23 cellular contexts compared by ENCODE assay signal in genomic region chr3:169120928-169121327, GRCh38.
"Had no signal": no experiment of that assay in that cellular context is flagged by ENCODE, and none has a peak within 500 bp of the region (broad histone marks: within the 10 kb centered on the region; RNA-seq: fewer than 3 reads in every experiment).

No MANE protein-coding gene starts in this region.

- H3K4me1 ChIP-seq: foreskin keratinocyte, psoas muscle, sigmoid colon, testis, tibial artery had no signal

- H3K27me3 ChIP-seq: esophagus muscularis mucosa, foreskin keratinocyte, sigmoid colon, testis, tibial artery had no signal

- ATAC-seq: foreskin keratinocyte; naive thymus-derived CD4-positive, alpha-beta T cell; psoas muscle; right cardiac atrium; stimulated activated effector memory CD8-positive, alpha-beta T cell treated with anti-CD3 and anti-CD28 coated beads, Interleukin-12 subunit alpha, Interleukin-12 subunit beta, amount 100 ng/mL, for 72 hours had no signal

- H3K9me3 ChIP-seq: esophagus muscularis mucosa, psoas muscle, sigmoid colon, testis, tibial artery had no signal

- DNase-seq: dermis blood vessel endothelial cell; effector memory CD4-positive, alpha-beta T cell; foreskin keratinocyte; glutamatergic neuron; hypothalamus; immature natural killer cell; islet precursor cell; mesendoderm; midbrain; naive thymus-derived CD4-positive, alpha-beta T cell; nucleus accumbens; psoas muscle; right cardiac atrium; sigmoid colon; stimulated activated CD4-positive, alpha-beta T cell treated with anti-CD3 and anti-CD28 coated beads, Interleukin-2, amount 100 ng/mL, for 24 hours; stimulated activated CD4-positive, alpha-beta T cell treated with anti-CD3 and anti-CD28 coated beads, Interleukin-4, amount 100 ng/mL, for 24 hours; stimulated activated naive CD4-positive, alpha-beta T cell treated with Interleukin-2 at 50 U/mL for 16 hours; substantia nigra; testis; tibial artery had no signal

- H3K36me3 ChIP-seq: sigmoid colon, tibial artery had no signal

- H3K4me3 ChIP-seq: coronary artery, esophagus muscularis mucosa, psoas muscle, sigmoid colon, testis, tibial artery had no signal

- H3K27ac ChIP-seq: coronary artery, esophagus muscularis mucosa, foreskin keratinocyte, psoas muscle, sigmoid colon, testis, tibial artery had no signal
